23 cellular contexts compared by ENCODE assay signal in the genomic region with DNA sequence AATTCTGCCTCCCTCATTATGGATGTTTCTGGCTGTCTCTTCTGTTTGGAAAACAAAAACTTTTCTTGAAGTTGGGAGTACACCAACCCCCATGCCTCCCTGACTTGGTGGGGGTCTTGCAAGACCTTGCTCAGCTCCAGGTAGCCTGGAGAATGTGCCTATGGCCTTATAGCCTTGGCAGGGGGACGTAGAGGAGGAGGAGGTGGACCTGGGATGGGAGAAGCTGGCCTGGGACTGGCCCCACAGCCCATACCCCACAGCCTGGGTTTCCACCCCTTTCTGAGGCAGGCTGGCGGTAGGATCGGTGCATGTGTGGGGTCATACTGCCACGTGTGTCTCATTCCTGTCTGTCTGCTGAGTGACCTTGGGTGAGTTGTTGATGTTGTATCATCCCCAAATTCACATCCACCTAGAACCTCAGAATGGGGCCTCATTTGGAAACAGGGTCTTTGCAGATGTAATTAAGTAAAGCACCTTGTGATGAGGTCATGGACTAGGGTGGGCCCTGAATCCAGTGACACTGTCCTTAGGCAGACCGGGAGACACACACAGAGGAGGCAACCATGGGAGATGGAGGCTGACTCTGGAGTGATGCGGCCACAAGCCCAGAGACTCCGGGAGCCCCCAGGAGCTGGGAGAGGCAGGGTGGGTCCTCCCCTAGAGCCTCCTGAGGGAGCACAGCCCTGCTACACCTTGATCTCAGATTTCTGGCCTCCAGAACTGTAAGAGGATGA.
"Had no signal": no experiment of that assay in that cellular context is flagged by ENCODE, and none has a peak within 500 bp of the region (broad histone marks: within the 10 kb centered on the region; RNA-seq: fewer than 3 reads in every experiment).

No MANE protein-coding gene starts in this region.

- H3K27me3 ChIP-seq: ascending aorta, left lung, neural progenitor cell, ovary, stomach, suprapubic skin, tibial nerve, uterus had no signal

- ATAC-seq: activated CD8-positive, alpha-beta T cell treated with anti-CD3 and anti-CD28 coated beads, Interleukin-2, amount 10 ng/mL, durations not matched to agents 7 days and 5 days; activated naive CD4-positive, alpha-beta T cell treated with anti-CD3 and anti-CD28 coated beads, Interleukin-2, amount 50 U/mL, for 72 hours; activated T-helper 17 cell treated with anti-CD3 and anti-CD28 coated beads, Interleukin-2, amount 50 U/mL, for 72 hours; left lung; naive thymus-derived CD8-positive, alpha-beta T cell; sciatic nerve; stimulated activated memory B cell treated with anti-CD40 and anti-IgM and Interleukin-4, amounts not matched to agents 10 μg/mL and 1 μg/mL and 100 μg/mL, for 72 hours had no signal

- DNase-seq: activated CD4-positive, alpha-beta T cell treated with anti-CD3 and anti-CD28 coated beads for 1 hour; activated CD4-positive, alpha-beta T cell treated with anti-CD3 and anti-CD28 coated beads, Interleukin-2, amount 50 U/mL, for 1 hour; activated CD8-positive, alpha-beta T cell treated with anti-CD3 and anti-CD28 coated beads, Interleukin-2, amount 10 ng/mL, durations not matched to agents 7 days and 5 days; activated T-cell treated with anti-CD3 and anti-CD28 coated beads, Interleukin-2, amount 50 U/mL, for 24 hours; endodermal cell; left lung; ovary; stimulated activated CD4-positive, alpha-beta T cell treated with anti-CD3 and anti-CD28 coated beads, Interleukin-15, amount 100 ng/mL, for 24 hours; stomach; T-helper 9 cell; uterus had no signal

- H2AFZ ChIP-seq: neural progenitor cell had no signal

- H3K4me1 ChIP-seq: ascending aorta, neural progenitor cell, suprapubic skin, tibial nerve, uterus had no signal

- H3K4me3 ChIP-seq: ascending aorta, coronary artery, left lung, neural progenitor cell, ovary, smooth muscle cell, stomach, suprapubic skin, tibial nerve, uterus had no signal

- H3K9ac ChIP-seq: neural progenitor cell had no signal

- H3K36me3 ChIP-seq: neural progenitor cell, ovary, uterus had no signal

- H3K27ac ChIP-seq: ascending aorta, coronary artery, epithelial cell of prostate, left lung, neural progenitor cell, ovary, stomach, suprapubic skin, tibial nerve, uterus had no signal

- H3K4me2 ChIP-seq: neural progenitor cell, smooth muscle cell had no signal
